In genomic region chrX:104136241-104137019, GRCh38 we compare ENCODE assay signal across 8 cellular contexts. TPM values are rescaled to one million over a fixed set of nuclear protein-coding genes. Genes with fewer than 3 reads are reported as not detected.
A peak's percentile ranks its signal among the peaks of the same experiment; 100 is the strongest.
DNase-seq lines count a peak whose midpoint lies in the region; ATAC-seq and TF ChIP-seq lines count a peak whose summit lies in the region.

No MANE protein-coding gene starts in this region.

- no TSS peak for BruUV-seq in Panc1 (replicated peaks; lab: Mats Ljungman, UMichigan)

- peak; percentile 82 for TF ChIP-seq CTCF in Panc1 (IDR thresholded peaks at IDR 0.05)

- no peak overlapping the region for H3K4ac ChIP-seq in neuronal stem cell (ENCODE audit: low read length)

- H3K23ac ChIP-seq in neuronal stem cell (ENCODE audit: low read depth, low read length, poor library complexity) = no peak overlapping the region

- WGBS in neuronal stem cell (ENCODE audit: extremely low coverage in 2 of 2, insufficient read length in 2 of 2, insufficient replicate concordance in 1 of 2), 2 donors = no CpG with 5 or more reads among the region's 10 CpGs

- peak; percentile 88 for DNase-seq in Karpas-422
- peak; percentile 70 for DNase-seq in Panc1 (ENCODE audit: low read depth, low spot score)
- peak; percentile 19 for DNase-seq in activated T-helper 9 cell treated with anti-CD3 and anti-CD28 coated beads, Interleukin-2, amount 50 U/mL, for 16 hours (ENCODE audit: low read depth)
- peak; percentile 92 for DNase-seq in fibroblast of the conjunctiva (ENCODE audit: low read depth)
- peak; percentile 68 for DNase-seq in neuronal stem cell (ENCODE audit: low spot score)
- no peak for DNase-seq in posterior vena cava (ENCODE audit: low spot score)

- H2AFZ ChIP-seq in Karpas-422 (ENCODE audit: low read length) (no peak overlapping the region), neuronal stem cell (ENCODE audit: low read length) (peak overlapping the region; percentile 91)

- no peaks in the 10 kb centered on the region for H3K36me3 ChIP-seq in ES-I3 (ENCODE audit: insufficient read depth, low read length)
- H3K36me3 ChIP-seq in Karpas-422 (ENCODE audit: insufficient read depth, low read length) = no peaks in the 10 kb centered on the region
- no peaks in the 10 kb centered on the region for H3K36me3 ChIP-seq in Panc1 (ENCODE audit: control insufficient read depth, insufficient read depth, low read length)
- no peaks in the 10 kb centered on the region for H3K36me3 ChIP-seq in neuronal stem cell (replicated peaks in 1 of 2; ENCODE audit: control insufficient read depth in 2 of 2, insufficient read depth in 2 of 2, low read length in 2 of 2)

- no peak overlapping the region for H3K18ac ChIP-seq in neuronal stem cell (ENCODE audit: low read length)

- no peak overlapping the region for H3K4me3 ChIP-seq in Karpas-422 (ENCODE audit: low read length)
- peak overlapping the region; percentile 18 to 32; a peak in 3 of 4 replicates for H3K4me3 ChIP-seq in Panc1 (ENCODE audit: low read depth in 2 of 2, low read length in 2 of 2)
- peak overlapping the region in 1 of 2 donors; percentile 36 for H3K4me3 ChIP-seq in neuronal stem cell (ENCODE audit: low read length in 2 of 2)

- H3K79me1 ChIP-seq in neuronal stem cell (ENCODE audit: low read depth, low read length) = no peaks in the 10 kb centered on the region

- H3K4me2 ChIP-seq in Karpas-422 (ENCODE audit: low read depth, low read length, poor library complexity, severe bottlenecking) = no peak overlapping the region
- H3K4me2 ChIP-seq in neuronal stem cell (ENCODE audit: insufficient read depth, low read length, poor library complexity, severe bottlenecking) = no peak overlapping the region

- no peak overlapping the region for H2BK15ac ChIP-seq in neuronal stem cell (ENCODE audit: low read length)

- POLR2A ChIA-PET in Panc1 (lab: Charles Lee) = no interaction called here

- H3K27ac ChIP-seq in Karpas-422 (ENCODE audit: low read length) = no peak overlapping the region
- no peak overlapping the region for H3K27ac ChIP-seq in Panc1 (ENCODE audit: low read length)
- H3K27ac ChIP-seq in neuronal stem cell (replicated peaks; ENCODE audit: low read length) = no peak overlapping the region

- H2BK5ac ChIP-seq in neuronal stem cell (ENCODE audit: low read length) = no peak overlapping the region

- H2BK120ac ChIP-seq in neuronal stem cell (ENCODE audit: low read depth, low read length) = no peak overlapping the region

- H3K14ac ChIP-seq in neuronal stem cell (ENCODE audit: low read length) = no peak overlapping the region

- H4K8ac ChIP-seq in neuronal stem cell (ENCODE audit: low read depth, low read length) = no peak overlapping the region

- H3K9me2 ChIP-seq in Karpas-422 (replicated peaks; ENCODE audit: insufficient read depth, low read length) = no peaks in the 10 kb centered on the region

- in situ Hi-C loops in Panc1 (cut with HindIII; ENCODE audit: low pct_unique_long_range_greater_than_20kb, low sequenced_read_pairs) = no loop called here

- H3K9ac ChIP-seq in ES-I3 (ENCODE audit: low read depth, low read length) (peak overlapping the region; percentile 73), Karpas-422 (ENCODE audit: low read length) (no peak overlapping the region), neuronal stem cell (ENCODE audit: low read depth, low read length, poor library complexity) (no peak overlapping the region)

- no peaks in the 10 kb centered on the region for H3K79me2 ChIP-seq in Karpas-422 (ENCODE audit: low read length)

- no peaks in the 10 kb centered on the region for H4K20me1 ChIP-seq in Karpas-422 (ENCODE audit: insufficient read depth, low read depth, low read length)

- H3K4me1 ChIP-seq in ES-I3 (ENCODE audit: insufficient read depth, low read length) (no peaks in the 10 kb centered on the region), Karpas-422 (ENCODE audit: low read length) (no peaks in the 10 kb centered on the region), Panc1 (ENCODE audit: control insufficient read depth, insufficient read depth, low read length) (peaks cover 4% of the 10 kb centered on the region), neuronal stem cell (ENCODE audit: control insufficient read depth in 2 of 2, insufficient read depth in 1 of 2, low read depth in 1 of 2, low read length in 2 of 2) (no peaks in the 10 kb centered on the region)

- no peaks in the 10 kb centered on the region for H3K9me3 ChIP-seq in ES-I3 (ENCODE audit: control insufficient read depth, insufficient read depth, low read length)
- no peaks in the 10 kb centered on the region; the same call in 1 of the 2 replicates for H3K9me3 ChIP-seq in Karpas-422 (ENCODE audit: low read length)
- H3K9me3 ChIP-seq in Panc1 (ENCODE audit: control insufficient read depth, insufficient read depth, low read depth, low read length) = no peaks in the 10 kb centered on the region
- no peaks in the 10 kb centered on the region for H3K9me3 ChIP-seq in neuronal stem cell (replicated peaks in 1 of 2; ENCODE audit: control insufficient read depth in 2 of 2, insufficient read depth in 1 of 2, low read depth in 1 of 2, low read length in 2 of 2)

- CTCF ChIA-PET in Panc1 (lab: Charles Lee) = interaction anchor here (0.6 kb wide), 2 partner anchors 1277 to 1478 kb away, joined by 3 to 5 read pairs; no protein-coding TSS in a partner anchor

- no peak overlapping the region for H2BK12ac ChIP-seq in neuronal stem cell (ENCODE audit: low read length)

- ATAC-seq in GM21786 (IDR thresholded peaks at IDR 0.05; ENCODE audit: unreplicated experiment) (peak; percentile 90), Panc1 (peak; percentile 99)

- H4K91ac ChIP-seq in neuronal stem cell (ENCODE audit: low read depth, low read length, poor library complexity) = no peak overlapping the region

- H2AK5ac ChIP-seq in neuronal stem cell (ENCODE audit: low read depth, low read length) = no peak overlapping the region

- intact Hi-C loops in Panc1 (cut with micrococcal nuclease; ENCODE audit: unreplicated experiment) = loop anchor here (1.0 to 10.0 kb wide), 2 partner anchors 38 to 292 kb away; no protein-coding TSS in a partner anchor
- intact Hi-C loops in posterior vena cava (cut with DNase I) = loop anchor here in 1 of 2 donors (10.0 kb wide), 1 partner anchor 292 kb away; no protein-coding TSS in a partner anchor

- H3K27me3 ChIP-seq in Karpas-422 (ENCODE audit: low read length) = no peaks in the 10 kb centered on the region
- no peaks in the 10 kb centered on the region for H3K27me3 ChIP-seq in Panc1 (ENCODE audit: control insufficient read depth, insufficient read depth, low read length)
- no peaks in the 10 kb centered on the region for H3K27me3 ChIP-seq in neuronal stem cell (ENCODE audit: control insufficient read depth in 3 of 3, insufficient read depth in 3 of 3, low read depth in 1 of 3, low read length in 3 of 3)

RNA-seq across cellular contexts. Expression of gene SLC25A53, which starts 20.4 kb away (rescaled TPM):
- 2.2 and 5.8 TPM in 2 replicates for total RNA-seq in Karpas-422 (2014; rRNA removed; shearing (Covaris generic); ENCODE audit: low replicate concordance)
- total RNA-seq in Panc1 (2021; ENCODE audit: unreplicated experiment) = 9.8 TPM
- polyA plus RNA-seq in Panc1 (2012; ENCODE audit: insufficient read length) = 10.4 TPM
- 5.2 TPM for polyA plus RNA-seq in neuronal stem cell (2013, experiment 1 of 2)
- polyA plus RNA-seq in neuronal stem cell (2013, experiment 2 of 2) = 5.5 TPM
- total RNA-seq in posterior vena cava = 1 to 10 TPM; 8.2 to 9.1 TPM

RNA-seq across cellular contexts. Expression of gene ZCCHC18, which starts 24.1 kb away (rescaled TPM):
- total RNA-seq in Karpas-422 (2014; rRNA removed; shearing (Covaris generic); ENCODE audit: low replicate concordance) = 0.41 and 0.90 TPM in 2 replicates
- total RNA-seq in Panc1 (2021; ENCODE audit: unreplicated experiment) = 0.62 TPM
- 0.25 TPM for polyA plus RNA-seq in Panc1 (2012; ENCODE audit: insufficient read length)
- 7.6 TPM for polyA plus RNA-seq in neuronal stem cell (2013, experiment 1 of 2)
- polyA plus RNA-seq in neuronal stem cell (2013, experiment 2 of 2) = 6.7 TPM
- total RNA-seq in posterior vena cava = 1 to 10 TPM; 2.0 to 2.5 TPM

RNA-seq across cellular contexts. Expression of gene FAM199X, which starts 29.8 kb away (rescaled TPM):
- 12.2 and 26.8 TPM in 2 replicates for total RNA-seq in Karpas-422 (2014; rRNA removed; shearing (Covaris generic); ENCODE audit: low replicate concordance)
- 56.8 TPM for total RNA-seq in Panc1 (2021; ENCODE audit: unreplicated experiment)
- polyA plus RNA-seq in Panc1 (2012; ENCODE audit: insufficient read length) = 23.6 TPM
- 9.3 TPM for polyA plus RNA-seq in neuronal stem cell (2013, experiment 1 of 2)
- polyA plus RNA-seq in neuronal stem cell (2013, experiment 2 of 2) = 9.2 TPM
- 10 to 100 TPM; 13.9 to 18.5 TPM for total RNA-seq in posterior vena cava
